Comparison of ENCODE assay signal across 15 cellular contexts in the genomic region with DNA sequence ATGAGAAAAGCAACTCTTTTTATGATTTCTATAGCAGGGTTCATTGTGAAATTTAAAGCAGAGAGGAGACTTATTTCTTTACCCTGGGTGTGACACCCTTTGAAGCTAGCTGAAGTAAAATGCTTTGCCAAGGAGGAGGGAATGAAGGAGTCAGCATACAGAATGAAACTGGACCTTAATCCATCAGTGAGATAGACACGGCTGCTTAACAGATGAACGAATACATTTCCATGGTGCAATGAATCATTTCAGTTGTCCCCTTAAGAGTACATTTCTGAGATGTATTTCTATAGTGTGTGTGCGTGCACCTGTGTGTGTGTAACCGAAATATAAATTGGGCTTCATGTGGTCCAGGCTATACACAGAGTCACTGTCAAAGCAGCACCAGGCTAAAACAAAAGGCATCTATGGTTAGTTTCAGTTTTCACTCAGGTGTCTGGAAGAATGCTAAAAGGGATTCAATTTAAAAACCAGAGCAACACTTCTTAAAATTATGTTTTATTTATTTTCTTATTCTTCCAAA.
DNase-seq lines count a peak whose midpoint lies in the region; ATAC-seq and TF ChIP-seq lines count a peak whose summit lies in the region.
"Had no signal": no experiment of that assay in that cellular context is flagged by ENCODE, and none has a peak within 500 bp of the region (broad histone marks: within the 10 kb centered on the region; RNA-seq: fewer than 3 reads in every experiment).

No MANE protein-coding gene starts in this region.

- DNase-seq in CD14-positive monocyte (ENCODE audit: low spot score) (no peak), HFFc6 (no peak), neural progenitor cell (ENCODE audit: low spot score) (no peak), HuH-7.5 (ENCODE audit: low spot score) (no peak), NCI-H2227 (lab: John Stamatoyannopoulos, UW; ENCODE audit: unreplicated experiment) (no peak)
- DNase-seq: activated T-cell treated with anti-CD3 and anti-CD28 coated beads for 4 hours; CD8-positive, alpha-beta memory T cell; immature natural killer cell; IMR-90; natural killer cell; Peyer's patch; stimulated activated CD4-positive, alpha-beta T cell treated with anti-CD3 and anti-CD28 coated beads, Interleukin-15, amount 100 ng/mL, for 24 hours had no signal

- no peaks in the 10 kb centered on the region for H3K27me3 ChIP-seq in neural progenitor cell
- H3K27me3 ChIP-seq: Peyer's patch had no signal

- no peaks in the 10 kb centered on the region for H4K20me1 ChIP-seq in neural progenitor cell (ENCODE audit: low read depth)

- H3K9me3 Mint-ChIP-seq in CD14-positive monocyte (peaks cover 0 to 6% (median 2%) of the 10 kb centered on the region in 7 donors), HFFc6 (no peaks in the 10 kb centered on the region), brain (no peaks in the 10 kb centered on the region), neural progenitor cell (no peaks in the 10 kb centered on the region)
- H3K9me3 Mint-ChIP-seq: CD8-positive, alpha-beta memory T cell; immature natural killer cell; natural killer cell had no signal

- H3K4me2 ChIP-seq in neural progenitor cell: peak overlapping the region; percentile 52

- H3K27ac Mint-ChIP-seq in CD14-positive monocyte: peak overlapping the region; percentile 91 to 100 (median 100)
- peak overlapping the region; percentile 2; the same call in 1 of the 2 replicates for H3K27ac Mint-ChIP-seq in HFFc6
- H3K27ac Mint-ChIP-seq in brain: peak overlapping the region in 3 of 5 experiments; percentile 8 to 34 (median 10)
- H3K27ac Mint-ChIP-seq in neural progenitor cell: no peak overlapping the region

- H3K36me3 Mint-ChIP-seq in CD14-positive monocyte: peaks cover 0 to 10% of the 10 kb centered on the region in 2 donors
- H3K36me3 Mint-ChIP-seq in HFFc6 (ENCODE audit: low read depth): no peaks in the 10 kb centered on the region
- no peaks in the 10 kb centered on the region for H3K36me3 Mint-ChIP-seq in brain
- H3K36me3 Mint-ChIP-seq in neural progenitor cell: no peaks in the 10 kb centered on the region
- H3K36me3 Mint-ChIP-seq: CD8-positive, alpha-beta memory T cell; immature natural killer cell; natural killer cell had no signal

- peaks cover 82% of the 10 kb centered on the region for H3K4me1 Mint-ChIP-seq in CD14-positive monocyte
- peaks cover 63% of the 10 kb centered on the region for H3K4me1 Mint-ChIP-seq in HFFc6 (ENCODE audit: low read depth)
- peaks cover 55% of the 10 kb centered on the region for H3K4me1 Mint-ChIP-seq in brain
- peaks cover 7% of the 10 kb centered on the region for H3K4me1 Mint-ChIP-seq in neural progenitor cell

- no peak overlapping the region for H3K9ac ChIP-seq in neural progenitor cell

- peaks cover 18% of the 10 kb centered on the region for H3K4me1 ChIP-seq in neural progenitor cell

- TF ChIP-seq CTCF in CD14-positive monocyte (IDR thresholded peaks at IDR 0.05) (no peak), HFFc6 (IDR thresholded peaks at IDR 0.05) (no peak), brain (conservative IDR thresholded peaks at IDR 0.05) (no peak), neural progenitor cell (IDR thresholded peaks at IDR 0.05) (no peak)

- no peak overlapping the region for H3K4me3 ChIP-seq in neural progenitor cell
- H3K4me3 ChIP-seq: Peyer's patch had no signal

- peaks cover 3% of the 10 kb centered on the region for H3F3A ChIP-seq in neural progenitor cell (ENCODE audit: low read depth)

- no peaks in the 10 kb centered on the region for H3K79me2 ChIP-seq in neural progenitor cell (ENCODE audit: low read depth)

- H3K4me3 Mint-ChIP-seq in CD14-positive monocyte: peak overlapping the region in 1 of 2 donors; percentile 55
- H3K4me3 Mint-ChIP-seq in HFFc6: peak overlapping the region; percentile 1; the same call in 1 of the 2 replicates
- no peak overlapping the region for H3K4me3 Mint-ChIP-seq in brain
- H3K4me3 Mint-ChIP-seq in neural progenitor cell: no peak overlapping the region
- H3K4me3 Mint-ChIP-seq: CD8-positive, alpha-beta memory T cell; immature natural killer cell; natural killer cell had no signal

- peaks cover 0 to 1% (median 0%) of the 10 kb centered on the region in 3 donors for H3K27me3 Mint-ChIP-seq in CD14-positive monocyte (ENCODE audit: low read depth in 3 of 3)
- peaks cover 1% of the 10 kb centered on the region for H3K27me3 Mint-ChIP-seq in HFFc6 (ENCODE audit: insufficient read depth)
- H3K27me3 Mint-ChIP-seq in brain: peaks cover 8% of the 10 kb centered on the region
- no peaks in the 10 kb centered on the region for H3K27me3 Mint-ChIP-seq in neural progenitor cell (ENCODE audit: insufficient read depth, low read depth)

- intact Hi-C loops in CD14-positive monocyte (cut with micrococcal nuclease): loop anchor here (5.0 to 10.0 kb wide), 6 partner anchors 32 to 205 kb away; a partner anchor contains a TSS

- H2AFZ ChIP-seq in neural progenitor cell (replicated peaks): no peak overlapping the region

- H3K36me3 ChIP-seq in neural progenitor cell: no peaks in the 10 kb centered on the region
- H3K36me3 ChIP-seq: Peyer's patch had no signal

- no peaks in the 10 kb centered on the region for H3K9me3 ChIP-seq in neural progenitor cell (ENCODE audit: low read depth)
- H3K9me3 ChIP-seq: Peyer's patch had no signal

- ATAC-seq in GM21786 (IDR thresholded peaks at IDR 0.05; ENCODE audit: unreplicated experiment) (no peak), GM18519 (IDR thresholded peaks at IDR 0.05; ENCODE audit: low FRiP score, unreplicated experiment) (no peak)
- ATAC-seq: natural killer cell had no signal

- no peak overlapping the region for H3K27ac ChIP-seq in neural progenitor cell
